Comparison of ENCODE assay signal across 8 cellular contexts in genomic region chr11:615453-616319, GRCh38. TPM values are rescaled to one million over a fixed set of nuclear protein-coding genes. Genes with fewer than 3 reads are reported as not detected.
DNase-seq lines count a peak whose midpoint lies in the region; ATAC-seq and TF ChIP-seq lines count a peak whose summit lies in the region.

Gene IRF7 (minus strand): TSS chr11:615950. CDS start chr11:615364, 586 bp downstream.

- H3K27me3 ChIP-seq in GM06990 (replicated peaks; ENCODE audit: control insufficient read depth, insufficient read depth, low read length) (no peaks in the 10 kb centered on the region), adrenal gland (no peaks in the 10 kb centered on the region), heart right ventricle (no peaks in the 10 kb centered on the region), upper lobe of right lung (no peaks in the 10 kb centered on the region)

- no peaks in the 10 kb centered on the region for H3K9me3 Mint-ChIP-seq in HFFc6
- H3K9me3 Mint-ChIP-seq in T-cell, result no peaks in the 10 kb centered on the region
- H3K9me3 Mint-ChIP-seq in progenitor cell of endocrine pancreas (ENCODE audit: low read depth), result no peaks in the 10 kb centered on the region

- H3K27ac ChIP-seq in adrenal gland (peak within 1 kb of the TSS; percentile 41 to 98 (median 84)), heart right ventricle (peak within 1 kb of the TSS; percentile 74 to 99 (median 96)), upper lobe of right lung (peak within 1 kb of the TSS; percentile 92)

- peaks cover 31% of the 10 kb centered on the region for H3K36me3 ChIP-seq in GM06990 (ENCODE audit: control insufficient read depth, insufficient read depth, low read length)
- H3K36me3 ChIP-seq in adrenal gland (replicated peaks in 1 of 2), result peaks cover 0 to 33% of the 10 kb centered on the region in 2 donors
- H3K36me3 ChIP-seq in heart right ventricle, result peaks cover 0 to 46% (median 27%) of the 10 kb centered on the region in 9 donors
- peaks cover 27% of the 10 kb centered on the region for H3K36me3 ChIP-seq in upper lobe of right lung

- CTCF ChIA-PET in T-cell (lab: Charles Lee), result no interaction called here

- peak; percentile 57 to 81 for TF ChIP-seq POLR2A in adrenal gland (IDR thresholded peaks at IDR 0.05)

- H3K27me3 Mint-ChIP-seq in HFFc6 (ENCODE audit: insufficient read depth) (peaks cover 8% of the 10 kb centered on the region), T-cell (no peaks in the 10 kb centered on the region), progenitor cell of endocrine pancreas (no peaks in the 10 kb centered on the region)

- no peaks in the 10 kb centered on the region for H3K4me1 Mint-ChIP-seq in HFFc6 (ENCODE audit: low read depth)
- peaks cover 14 to 27% (median 19%) of the 10 kb centered on the region in 3 donors for H3K4me1 Mint-ChIP-seq in T-cell
- peaks cover 2% of the 10 kb centered on the region for H3K4me1 Mint-ChIP-seq in progenitor cell of endocrine pancreas (ENCODE audit: low read depth)

- intact Hi-C loops in adrenal gland (cut with DNase I) (no loop called here), heart right ventricle (cut with DNase I) (loop anchor here in 2 of 10 donors (2.0 to 5.0 kb wide), 2 partner anchors 38 to 39 kb away; partner anchors contain the start of gene PHRF1 (in 2 of the 2)), upper lobe of right lung (cut with DNase I) (no loop called here)

- TF ChIP-seq CTCF in GM06990 (IDR thresholded peaks at IDR 0.05; ENCODE audit: insufficient read depth, low read length, poor library complexity, severe bottlenecking) (no peak), HFFc6 (IDR thresholded peaks at IDR 0.05) (no peak), adrenal gland (IDR thresholded peaks at IDR 0.05) (no peak), heart right ventricle (IDR thresholded peaks at IDR 0.05) (no peak), progenitor cell of endocrine pancreas (IDR thresholded peaks at IDR 0.05; ENCODE audit: unreplicated experiment) (no peak), upper lobe of right lung (IDR thresholded peaks at IDR 0.05) (no peak)

- H3K4me3 ChIP-seq in GM06990 (replicated peaks; ENCODE audit: low read depth, low read length), result peak within 1 kb of the TSS; percentile 100
- peak within 1 kb of the TSS in 3 of 4 donors; percentile 28 to 66 (median 35) for H3K4me3 ChIP-seq in adrenal gland
- peak within 1 kb of the TSS; percentile 33 to 86 (median 73) for H3K4me3 ChIP-seq in heart right ventricle
- peak within 1 kb of the TSS; percentile 76 for H3K4me3 ChIP-seq in upper lobe of right lung

- ATAC-seq in T-cell (replicated peaks in 1 of 4), result peak; percentile 75 to 84 (median 82)
- ATAC-seq in heart right ventricle, result peak; percentile 86 to 96 (median 93)
- ATAC-seq in upper lobe of right lung, result peak; percentile 86

- H3K9me3 ChIP-seq in adrenal gland (replicated peaks in 1 of 3) (no peaks in the 10 kb centered on the region), heart right ventricle (no peaks in the 10 kb centered on the region), upper lobe of right lung (no peaks in the 10 kb centered on the region)

- WGBS in adrenal gland, 4 donors, result 33 to 54% (median 49%) methylated on average over 24 to 67 of the region's 67 CpGs
- WGBS in heart right ventricle, 2 donors, result 6 to 7% methylated on average over 64 to 67 of the region's 67 CpGs

- peak within 1 kb of the TSS; percentile 77 for H3K27ac Mint-ChIP-seq in HFFc6
- H3K27ac Mint-ChIP-seq in T-cell, result peak within 1 kb of the TSS; percentile 91 to 92
- peak within 1 kb of the TSS; percentile 97 for H3K27ac Mint-ChIP-seq in progenitor cell of endocrine pancreas

- POLR2A ChIA-PET in T-cell (lab: Charles Lee), result interaction anchor here in 1 of 2 donors (0.5 to 0.6 kb wide), 2 partner anchors 28 to 80 kb away, joined by 3 to 4 read pairs; partner anchors contain the start of gene TMEM80

- H3K4me3 Mint-ChIP-seq in HFFc6 (peak within 1 kb of the TSS; percentile 88), T-cell (peak within 1 kb of the TSS; percentile 85 to 91 (median 90)), progenitor cell of endocrine pancreas (ENCODE audit: low read depth) (peak within 1 kb of the TSS; percentile 77)

- DNase-seq in GM06990 (ENCODE audit: extremely low read depth, insufficient read length) (peak; percentile 97), HFFc6 (peak; percentile 78), NCI-H1092 treated with DMSO at 0.1 percent for 48 hours (lab: John Stamatoyannopoulos, UW) (peak; percentile 74), T-cell (peak; percentile 62 to 88 (median 75)), adrenal gland (peak; percentile 80 to 96 (median 88)), heart right ventricle (peak; percentile 96), progenitor cell of endocrine pancreas (ENCODE audit: low spot score, unreplicated experiment) (peak; percentile 72), upper lobe of right lung (peak; percentile 99)

- peaks cover 9% of the 10 kb centered on the region; the same call in 1 of the 2 replicates for H3K36me3 Mint-ChIP-seq in HFFc6 (ENCODE audit: low read depth)
- H3K36me3 Mint-ChIP-seq in T-cell, result peaks cover 6% of the 10 kb centered on the region
- H3K36me3 Mint-ChIP-seq in progenitor cell of endocrine pancreas (ENCODE audit: insufficient read depth), result peaks cover 4% of the 10 kb centered on the region

- H3K4me1 ChIP-seq in adrenal gland (replicated peaks in 1 of 2) (peaks cover 0 to 14% of the 10 kb centered on the region in 2 donors), heart right ventricle (peaks cover 13 to 40% (median 24%) of the 10 kb centered on the region in 9 donors), upper lobe of right lung (peaks cover 28% of the 10 kb centered on the region)

RNA-seq across cellular contexts. Expression of gene IRF7, which starts in this region (rescaled TPM):
- 1 to 10 TPM; 3.0 to 5.2 (median 4.2) TPM for total RNA-seq in HFFc6 (2021; fragmentation: NEBNext Ultra II Directional; extraction: Animal tissue kit (Norgen Biotek cat#: 25700))
- total RNA-seq in T-cell, result 100 to 1,000 TPM in 1 of 5 donors, 10 to 100 TPM in 4; 58.9 to 128 (median 73.7) TPM
- 10 to 100 TPM in 5 of 8 donors, 1 to 10 TPM in 3; 7.8 to 28.3 (median 11.2) TPM for total RNA-seq in adrenal gland
- polyA plus RNA-seq in adrenal gland, result 10 to 100 TPM in 2 of 3 donors, under 1 TPM in 1; 0.81 to 87.6 (median 25.9) TPM
- 10 to 100 TPM in 5 of 10 donors, 1 to 10 TPM in 5; 4.5 to 20.2 (median 9.9) TPM for total RNA-seq in heart right ventricle
- polyA plus RNA-seq in heart right ventricle, result 10 to 100 TPM; 12.2 to 48.4 TPM
- total RNA-seq in progenitor cell of endocrine pancreas, result 8.7 and 12.6 TPM in 2 replicates
- 56.2 TPM for total RNA-seq in upper lobe of right lung

Comparison
In these comparisons a context has a peak if more than half of its experiments do, and no peak if none do; other contexts are left out.
1. Peak in every context shown above with its lines: DNase-seq, ATAC-seq, H3K4me3 ChIP-seq and H3K27ac ChIP-seq.
2. H3K4me3 ChIP-seq: peak in every context shown above with its lines; median percentile 100 in GM06990; 76 in upper lobe of right lung; 73 in heart right ventricle; 35 in adrenal gland.